Comparison of ENCODE assay signal across 23 cellular contexts in genomic region chr12:31217356-31218130, GRCh38.
"Had no signal": no experiment of that assay in that cellular context is flagged by ENCODE, and none has a peak within 500 bp of the region (broad histone marks: within the 10 kb centered on the region; RNA-seq: fewer than 3 reads in every experiment).

No MANE protein-coding gene starts in this region.

- ATAC-seq: activated naive CD8-positive, alpha-beta T cell treated with anti-CD3 and anti-CD28 coated beads, Interleukin-2, amount 50 U/mL, for 24 hours; heart right ventricle; mucosa of descending colon; right lobe of liver; stimulated activated memory B cell treated with anti-CD40 and anti-IgM and Interleukin-4, amounts not matched to agents 10 μg/mL and 1 μg/mL and 100 μg/mL, for 72 hours had no signal

- H3K36me3 ChIP-seq: brain microvascular endothelial cell, heart right ventricle, ovary, right lobe of liver, thoracic aorta had no signal

- H3K36me3 Mint-ChIP-seq: activated naive CD4-positive, alpha-beta T cell treated with anti-CD3 and anti-CD28 coated beads, Interleukin-2, amount 10 ng/mL, durations not matched to agents 7 days and 5 days; immature natural killer cell; naive B cell; stimulated activated memory B cell treated with anti-CD40 and anti-IgM and Interleukin-4, amounts not matched to agents 10 μg/mL and 1 μg/mL and 100 μg/mL, for 72 hours had no signal

- H3K27ac ChIP-seq: brain microvascular endothelial cell, heart right ventricle, ovary, right lobe of liver, thoracic aorta had no signal

- H3K27ac Mint-ChIP-seq: activated B cell treated with CpG ODN at 0.5 μM for 24 hours; activated naive CD4-positive, alpha-beta T cell treated with anti-CD3 and anti-CD28 coated beads, Interleukin-2, amount 10 ng/mL, durations not matched to agents 7 days and 5 days; activated naive CD8-positive, alpha-beta T cell treated with anti-CD3 and anti-CD28 coated beads, Interleukin-2, amount 50 U/mL, for 24 hours; immature natural killer cell; stimulated activated memory B cell treated with anti-CD40 and anti-IgM and Interleukin-4, amounts not matched to agents 10 μg/mL and 1 μg/mL and 100 μg/mL, for 72 hours had no signal

- H3K4me1 ChIP-seq: heart right ventricle, right lobe of liver had no signal

- H3K27me3 ChIP-seq: ovary, right lobe of liver had no signal

- H3K4me3 ChIP-seq: heart right ventricle, mucosa of descending colon, ovary, right lobe of liver, thoracic aorta had no signal

- H3K4me3 Mint-ChIP-seq: activated B cell treated with CpG ODN at 0.5 μM for 24 hours; activated naive CD4-positive, alpha-beta T cell treated with anti-CD3 and anti-CD28 coated beads, Interleukin-2, amount 10 ng/mL, durations not matched to agents 7 days and 5 days; activated naive CD8-positive, alpha-beta T cell treated with anti-CD3 and anti-CD28 coated beads, Interleukin-2, amount 50 U/mL, for 24 hours; immature natural killer cell; naive B cell; neural crest cell; stimulated activated memory B cell treated with anti-CD40 and anti-IgM and Interleukin-4, amounts not matched to agents 10 μg/mL and 1 μg/mL and 100 μg/mL, for 72 hours had no signal

- DNase-seq: activated B cell treated with CpG ODN at 0.5 μM for 24 hours; activated CD4-positive, alpha-beta T cell treated with anti-CD3 and anti-CD28 coated beads for 4 hours; activated CD8-positive, alpha-beta memory T cell treated with anti-CD3 and anti-CD28 coated beads, Interleukin-2, amount 50 U/mL, for 4 hours; activated effector memory CD4-positive, alpha-beta T cell treated with Interleukin-2 at 50 U/mL for 16 hours; activated naive CD4-positive, alpha-beta T cell treated with anti-CD3 and anti-CD28 coated beads, Interleukin-2, amount 10 ng/mL, durations not matched to agents 7 days and 5 days; activated naive CD8-positive, alpha-beta T cell treated with anti-CD3 and anti-CD28 coated beads, Interleukin-2, amount 50 U/mL, for 24 hours; activated T-cell treated with anti-CD3 and anti-CD28 coated beads, Interleukin-2, amount 50 U/mL, for 48 hours; anterior cingulate cortex; brain microvascular endothelial cell; cortex of kidney; heart right ventricle; immature natural killer cell; mesenchymal stem cell; naive B cell; ovary; right lobe of liver; stimulated activated CD4-positive, alpha-beta T cell treated with anti-CD3 and anti-CD28 coated beads, Interleukin-4, amount 100 ng/mL, for 24 hours; SW 1271; T-helper 2 cell had no signal

- H3K9me3 Mint-ChIP-seq: activated B cell treated with CpG ODN at 0.5 μM for 24 hours; activated naive CD4-positive, alpha-beta T cell treated with anti-CD3 and anti-CD28 coated beads, Interleukin-2, amount 10 ng/mL, durations not matched to agents 7 days and 5 days; activated naive CD8-positive, alpha-beta T cell treated with anti-CD3 and anti-CD28 coated beads, Interleukin-2, amount 50 U/mL, for 24 hours; stimulated activated memory B cell treated with anti-CD40 and anti-IgM and Interleukin-4, amounts not matched to agents 10 μg/mL and 1 μg/mL and 100 μg/mL, for 72 hours had no signal

- H3K4me1 Mint-ChIP-seq: activated B cell treated with CpG ODN at 0.5 μM for 24 hours; activated naive CD4-positive, alpha-beta T cell treated with anti-CD3 and anti-CD28 coated beads, Interleukin-2, amount 10 ng/mL, durations not matched to agents 7 days and 5 days; activated naive CD8-positive, alpha-beta T cell treated with anti-CD3 and anti-CD28 coated beads, Interleukin-2, amount 50 U/mL, for 24 hours; immature natural killer cell; stimulated activated memory B cell treated with anti-CD40 and anti-IgM and Interleukin-4, amounts not matched to agents 10 μg/mL and 1 μg/mL and 100 μg/mL, for 72 hours had no signal

- H3K9me3 ChIP-seq: heart right ventricle, mucosa of descending colon, ovary, right lobe of liver, thoracic aorta had no signal
